ENCODE assay signal across 10 cellular contexts in genomic region chr2:174788291-174788929, GRCh38. TPM values are rescaled to one million over a fixed set of nuclear protein-coding genes. Genes with fewer than 3 reads are reported as not detected.
DNase-seq lines count a peak whose midpoint lies in the region; ATAC-seq and TF ChIP-seq lines count a peak whose summit lies in the region.
"Had no signal": no experiment of that assay in that cellular context is flagged by ENCODE, and none has a peak within 500 bp of the region (broad histone marks: within the 10 kb centered on the region; RNA-seq: fewer than 3 reads in every experiment).

No MANE protein-coding gene starts in this region.

- 53 to 80% (median 63%) methylated on average over 11 to 15 of the region's 15 CpGs for WGBS in adrenal gland, 4 donors

- POLR2A ChIA-PET in PC-3 (lab: Charles Lee; ENCODE audit: unreplicated experiment), result no interaction called here

- H3K79me2 ChIP-seq in osteoblast (ENCODE audit: insufficient read depth, low read length) (no peaks in the 10 kb centered on the region), PC-3 (ENCODE audit: low read length) (no peaks in the 10 kb centered on the region)

- ATAC-seq in PC-3, result no peak
- ATAC-seq: pancreas had no signal

- H3K27ac ChIP-seq in cingulate gyrus (ENCODE audit: low read depth, low read length) (peak overlapping the region; percentile 26), osteoblast (ENCODE audit: low read depth, low read length) (peak overlapping the region; percentile 98), adrenal gland (no peak overlapping the region), PC-3 (ENCODE audit: low read length) (no peak overlapping the region)
- H3K27ac ChIP-seq: heart left ventricle, pancreas had no signal

- TF ChIP-seq POLR2A in adrenal gland (IDR thresholded peaks at IDR 0.05), result no peak

- no peaks in the 10 kb centered on the region for H3K27me3 ChIP-seq in osteoblast (ENCODE audit: insufficient read depth, low read length)
- H3K27me3 ChIP-seq in adrenal gland, result no peaks in the 10 kb centered on the region
- H3K27me3 ChIP-seq in PC-3 (ENCODE audit: low read length), result no peaks in the 10 kb centered on the region
- H3K27me3 ChIP-seq: heart left ventricle, pancreas had no signal

- H3K9me3 ChIP-seq in osteoblast (ENCODE audit: low read depth, low read length), result no peaks in the 10 kb centered on the region
- H3K9me3 ChIP-seq in adrenal gland (replicated peaks in 1 of 3), result no peaks in the 10 kb centered on the region
- H3K9me3 ChIP-seq in PC-3 (ENCODE audit: low read length), result no peaks in the 10 kb centered on the region
- H3K9me3 ChIP-seq: heart left ventricle, pancreas had no signal

- intact Hi-C loops in adrenal gland (cut with DNase I), result no loop called here
- intact Hi-C loops in PC-3 (cut with micrococcal nuclease), result no loop called here

- H3K4me3 ChIP-seq in osteoblast (ENCODE audit: insufficient read depth, low read length), result no peak overlapping the region
- no peak overlapping the region for H3K4me3 ChIP-seq in adrenal gland
- no peak overlapping the region for H3K4me3 ChIP-seq in PC-3 (ENCODE audit: low read length)
- H3K4me3 ChIP-seq: heart left ventricle, pancreas had no signal

- H3K4me2 ChIP-seq in osteoblast (ENCODE audit: insufficient read depth, low read length), result no peak overlapping the region
- no peak overlapping the region for H3K4me2 ChIP-seq in PC-3 (ENCODE audit: low read length)

- CTCF ChIA-PET in PC-3 (lab: Charles Lee), result no interaction called here

- no peaks in the 10 kb centered on the region for H4K20me1 ChIP-seq in osteoblast (ENCODE audit: insufficient read depth, low read length)
- no peaks in the 10 kb centered on the region for H4K20me1 ChIP-seq in PC-3 (ENCODE audit: low read length)

- H3K36me3 ChIP-seq in osteoblast (ENCODE audit: insufficient read depth, low read length) (no peaks in the 10 kb centered on the region), adrenal gland (replicated peaks in 1 of 2) (no peaks in the 10 kb centered on the region), PC-3 (ENCODE audit: low read depth, low read length) (no peaks in the 10 kb centered on the region)
- H3K36me3 ChIP-seq: heart left ventricle, pancreas had no signal

- H3K9ac ChIP-seq in PC-3 (ENCODE audit: low read length), result no peak overlapping the region

- peaks cover 28% of the 10 kb centered on the region for H3K4me1 ChIP-seq in osteoblast (ENCODE audit: insufficient read depth, low read length)
- H3K4me1 ChIP-seq in adrenal gland (replicated peaks in 1 of 2), result no peaks in the 10 kb centered on the region
- no peaks in the 10 kb centered on the region for H3K4me1 ChIP-seq in PC-3 (ENCODE audit: insufficient read depth, low read length)

- no peaks in the 10 kb centered on the region for H3F3A ChIP-seq in PC-3 (ENCODE audit: low read length, unreplicated experiment)

- BruUV-seq in PC-3 (replicated peaks; lab: Mats Ljungman, UMichigan), result no TSS peak

- DNase-seq in GM04504 (ENCODE audit: low read depth) (peak; percentile 57), NCI-H748 treated with DMSO at 0.1 percent for 48 hours (lab: John Stamatoyannopoulos, UW) (peak; percentile 19), osteoblast (ENCODE audit: insufficient read length, low spot score, missing footprints) (no peak), adrenal gland (no peak), NCI-H2107 treated with DMSO at 0.1 percent for 48 hours (lab: John Stamatoyannopoulos, UW; ENCODE audit: unreplicated experiment) (no peak), PC-3 (no peak)
- DNase-seq: heart left ventricle, MM.1S, pancreas had no signal

- peak overlapping the region; percentile 47 for H2AFZ ChIP-seq in osteoblast (ENCODE audit: low read length)
- H2AFZ ChIP-seq in PC-3 (ENCODE audit: low read length), result no peak overlapping the region

- H3K9me2 ChIP-seq in PC-3 (replicated peaks; ENCODE audit: low read length), result no peaks in the 10 kb centered on the region

- TF ChIP-seq CTCF in osteoblast (IDR thresholded peaks at IDR 0.05; ENCODE audit: extremely low read depth, low read depth, low read length) (no peak), adrenal gland (IDR thresholded peaks at IDR 0.05) (no peak), PC-3 (conservative IDR thresholded peaks at IDR 0.05; ENCODE audit: low read depth, low read length) (no peak)

RNA-seq across cellular contexts. Expression of gene CHRNA1, which starts 24.1 kb away (rescaled TPM):
- total RNA-seq in osteoblast, result not detected in 2 replicates
- total RNA-seq in adrenal gland, result under 1 TPM in 1 of 8 donors, not detected in 7; 0.37 TPM
- not detected for polyA plus RNA-seq in adrenal gland
- 0.23 and 1.8 TPM in 2 replicates for total RNA-seq in PC-3 (2014; rRNA removed)

Comparison
In these comparisons a context has a peak if more than half of its experiments do, and no peak if none do; other contexts are left out.
1. DNase-seq: peak in GM04504 (single experiment) and NCI-H748 treated with DMSO at 0.1 percent for 48 hours (single experiment); none in osteoblast (single experiment), adrenal gland (0 of 7), NCI-H2107 treated with DMSO at 0.1 percent for 48 hours (single experiment) and PC-3 (single experiment).
2. H3K27ac ChIP-seq: peak in cingulate gyrus (single experiment) and osteoblast (single experiment); none in adrenal gland (0 of 5) and PC-3 (single experiment).